ENCODE assay signal across 24 cellular contexts in genomic region chr9:135069556-135070197, GRCh38. TPM values are rescaled to one million over a fixed set of nuclear protein-coding genes. Genes with fewer than 3 reads are reported as not detected.
A peak's percentile ranks its signal among the peaks of the same experiment; 100 is the strongest.
DNase-seq lines count a peak whose midpoint lies in the region; ATAC-seq, FAIRE-seq and TF ChIP-seq lines count a peak whose summit lies in the region.
"Had no signal": no experiment of that assay in that cellular context is flagged by ENCODE, and none has a peak within 500 bp of the region (broad histone marks: within the 10 kb centered on the region; RNA-seq: fewer than 3 reads in every experiment).

No MANE protein-coding gene starts in this region.

- CTCF ChIA-PET in A549 (lab: Yijun Ruan, JAX), result interaction anchor here (1.2 to 2.7 kb wide), 4 partner anchors 8 to 380 kb away, joined by 3 to 16 read pairs (median 4); no protein-coding TSS in a partner anchor

- peak overlapping the region; percentile 74 for H2AK5ac ChIP-seq in neuronal stem cell (ENCODE audit: low read depth, low read length)

- H3K14ac ChIP-seq in neuronal stem cell (ENCODE audit: low read length), result peak overlapping the region; percentile 47

- H3K4me3 ChIP-seq in A549 (no peak overlapping the region), BE2C (ENCODE audit: low read depth, low read length) (peak overlapping the region; percentile 48), dorsolateral prefrontal cortex (peak overlapping the region in 8 of 59 donors; percentile 11 to 36 (median 24)), neuronal stem cell (ENCODE audit: low read length in 2 of 2) (no peak overlapping the region)
- H3K4me3 ChIP-seq: left lung, SJCRH30, testis had no signal

- H3K9ac ChIP-seq in neuronal stem cell (ENCODE audit: low read depth, low read length, poor library complexity), result peak overlapping the region; percentile 12

- no peak overlapping the region for H3K4me2 ChIP-seq in A549
- no peak overlapping the region for H3K4me2 ChIP-seq in neuronal stem cell (ENCODE audit: insufficient read depth, low read length, poor library complexity, severe bottlenecking)

- no peak overlapping the region for H3K4ac ChIP-seq in neuronal stem cell (ENCODE audit: low read length)

- peak overlapping the region; percentile 70 for H3K18ac ChIP-seq in neuronal stem cell (ENCODE audit: low read length)

- TF ChIP-seq EP300 in A549 (IDR thresholded peaks at IDR 0.05), result no peak

- intact Hi-C loops in dorsolateral prefrontal cortex (cut with DNase I), result loop anchor here in 1 of 2 donors (10.0 kb wide), 1 partner anchor 285 kb away; no protein-coding TSS in a partner anchor

- ATAC-seq in A549, result peak; percentile 31 to 35; a peak in 4 of 6 replicates
- ATAC-seq: activated CD4-positive, alpha-beta T cell treated with anti-CD3 and anti-CD28 coated beads for 36 hours; activated CD8-positive, alpha-beta T cell treated with anti-CD3 and anti-CD28 coated beads, Interleukin-2, amount 10 ng/mL, durations not matched to agents 7 days and 5 days; effector memory CD8-positive, alpha-beta T cell; left lung; Panc1; stimulated activated naive CD8-positive, alpha-beta T cell treated with anti-CD3 and anti-CD28 coated beads, Interleukin-15, Interleukin-2, amounts not matched to agents 100 U/mL and 50 U/mL, for 24 hours had no signal

- 40% methylated on average over 14 of the region's 15 CpGs for WGBS in A549 (ENCODE audit: missing lambda C conversion rate)
- WGBS in neuronal stem cell (ENCODE audit: extremely low coverage in 2 of 2, insufficient read length in 2 of 2, insufficient replicate concordance in 1 of 2), 2 donors, result no CpG with 5 or more reads among the region's 15 CpGs

- H3K4me1 ChIP-seq in A549 (no peaks in the 10 kb centered on the region), BE2C (peaks cover 10% of the 10 kb centered on the region; the same call in 1 of the 2 replicates), neuronal stem cell (ENCODE audit: control insufficient read depth in 2 of 2, insufficient read depth in 1 of 2, low read depth in 1 of 2, low read length in 2 of 2) (peaks cover 0 to 13% of the 10 kb centered on the region in 2 donors)
- H3K4me1 ChIP-seq: left lung, SJCRH30, testis had no signal

- no peaks in the 10 kb centered on the region for H3K36me3 ChIP-seq in BE2C
- H3K36me3 ChIP-seq in neuronal stem cell (replicated peaks in 1 of 2; ENCODE audit: control insufficient read depth in 2 of 2, insufficient read depth in 2 of 2, low read length in 2 of 2), result no peaks in the 10 kb centered on the region
- H3K36me3 ChIP-seq: brain microvascular endothelial cell, left lung, SJCRH30 had no signal

- FAIRE-seq in A549 (lab: Jason Lieb, UNC), result no peak
- no peak for FAIRE-seq in frontal cortex (lab: Jason Lieb, UNC)
- FAIRE-seq: small intestine had no signal

- DNase-seq in A549 (ENCODE audit: low read depth in 1 of 2, low spot score in 1 of 2) (no peak), BE2C (no peak), dorsolateral prefrontal cortex (peak in 6 of 10 donors; percentile 8 to 37 (median 19)), neuronal stem cell (ENCODE audit: low spot score) (no peak), ecto neural progenitor cell (ENCODE audit: low spot score) (no peak), frontal cortex (ENCODE audit: low spot score in 2 of 2) (no peak)
- DNase-seq in activated CD4-positive, alpha-beta T cell treated with anti-CD3 and anti-CD28 coated beads, Interleukin-2, amount 50 U/mL, for 1 hour, result no peak
- DNase-seq in activated naive CD4-positive, alpha-beta T cell treated with anti-CD3 and anti-CD28 coated beads, Interleukin-2, amount 50 U/mL, for 16 hours, result no peak
- DNase-seq: activated CD4-positive, alpha-beta T cell treated with anti-CD3 and anti-CD28 coated beads for 36 hours; activated CD8-positive, alpha-beta T cell treated with anti-CD3 and anti-CD28 coated beads, Interleukin-2, amount 10 ng/mL, durations not matched to agents 7 days and 5 days; brain microvascular endothelial cell; C1 segment of cervical spinal cord; effector memory CD8-positive, alpha-beta T cell; erythroblast; HFFc6; NCI-H2107; SJCRH30; small intestine; stimulated activated naive CD8-positive, alpha-beta T cell treated with anti-CD3 and anti-CD28 coated beads, Interleukin-15, Interleukin-2, amounts not matched to agents 100 U/mL and 50 U/mL, for 24 hours; SW 1271; testis had no signal

- POLR2A ChIA-PET in A549 (lab: Yijun Ruan, JAX), result no interaction called here

- H3K9me3 ChIP-seq in A549 (no peaks in the 10 kb centered on the region), BE2C (no peaks in the 10 kb centered on the region), neuronal stem cell (replicated peaks in 1 of 2; ENCODE audit: control insufficient read depth in 2 of 2, insufficient read depth in 1 of 2, low read depth in 1 of 2, low read length in 2 of 2) (peaks cover 0 to 7% of the 10 kb centered on the region in 2 donors)
- H3K9me3 ChIP-seq: left lung, SJCRH30, testis had no signal

- TF ChIP-seq CTCF in A549 (IDR thresholded peaks at IDR 0.05) (no peak), BE2C (IDR thresholded peaks at IDR 0.05; ENCODE audit: low read depth, low read length) (no peak), dorsolateral prefrontal cortex (IDR thresholded peaks at IDR 0.05 in 54 of 56, conservative IDR thresholded peaks at IDR 0.05 in 2 of 56; ENCODE audit: low read depth in 1 of 56, partially characterized antibody in 56 of 56) (no peak)

- H3K23ac ChIP-seq in neuronal stem cell (ENCODE audit: low read depth, low read length, poor library complexity), result no peak overlapping the region

- peak overlapping the region; percentile 46 for H2BK12ac ChIP-seq in neuronal stem cell (ENCODE audit: low read length)

- H4K91ac ChIP-seq in neuronal stem cell (ENCODE audit: low read depth, low read length, poor library complexity), result no peak overlapping the region

- H4K8ac ChIP-seq in neuronal stem cell (ENCODE audit: low read depth, low read length), result no peak overlapping the region

- no peak for TF ChIP-seq POLR2A in A549 (IDR thresholded peaks at IDR 0.05; ENCODE audit: low read length)

- H2BK5ac ChIP-seq in neuronal stem cell (ENCODE audit: low read length), result no peak overlapping the region

- no peak overlapping the region for H2AFZ ChIP-seq in neuronal stem cell (ENCODE audit: low read length)

- peak overlapping the region; percentile 95 for H2BK120ac ChIP-seq in neuronal stem cell (ENCODE audit: low read depth, low read length)

- H3K79me1 ChIP-seq in neuronal stem cell (ENCODE audit: low read depth, low read length), result peaks cover 3% of the 10 kb centered on the region

- no peak overlapping the region for H2BK15ac ChIP-seq in neuronal stem cell (ENCODE audit: low read length)

- H3K27me3 ChIP-seq in BE2C (no peaks in the 10 kb centered on the region), dorsolateral prefrontal cortex (peaks cover 0 to 32% (median 0%) of the 10 kb centered on the region in 45 donors), neuronal stem cell (ENCODE audit: control insufficient read depth in 3 of 3, insufficient read depth in 3 of 3, low read depth in 1 of 3, low read length in 3 of 3) (peaks cover 0 to 25% (median 0%) of the 10 kb centered on the region in 3 experiments)
- H3K27me3 ChIP-seq: brain microvascular endothelial cell, testis had no signal

- TF ChIP-seq RAD21 in A549 (conservative IDR thresholded peaks at IDR 0.05 in 1 of 2, IDR thresholded peaks at IDR 0.05 in 1 of 2), result no peak

- H3K27ac ChIP-seq in A549 (no peak overlapping the region), dorsolateral prefrontal cortex (peak overlapping the region in 1 of 59 donors; percentile 5), neuronal stem cell (replicated peaks; ENCODE audit: low read length) (no peak overlapping the region)
- H3K27ac ChIP-seq: brain microvascular endothelial cell, left lung, SJCRH30, testis had no signal

TF ChIP-seq in A549, 52 proteins besides CTCF, POLR2A, EP300 and RAD21 (continues in another document):
- no peak for TF ChIP-seq KDM1A (IDR thresholded peaks at IDR 0.05; ENCODE audit: low read depth)
- TF ChIP-seq MAX (IDR thresholded peaks at IDR 0.05), result no peak
- no peak for TF ChIP-seq HOXB5 (CRISPR knock-in tag; IDR thresholded peaks at IDR 0.05)
- no peak for TF ChIP-seq EHF (CRISPR knock-in tag; IDR thresholded peaks at IDR 0.05)
- no peak for TF ChIP-seq BHLHE40 (IDR thresholded peaks at IDR 0.05; ENCODE audit: low read depth, low read length)

RNA-seq across cellular contexts. Expression of gene OLFM1, which starts 17.8 kb away (rescaled TPM):
- 2.7 and 3.6 TPM in 2 replicates for polyA plus RNA-seq in A549 (2011; rRNA removed)
- 3.2 and 4.3 TPM in 2 replicates for polyA plus RNA-seq in A549 (2012; cell fraction: cytosol; rRNA removed)
- 3.4 and 3.8 TPM in 2 replicates for polyA plus RNA-seq in A549 (2012; cell fraction: nucleus; rRNA removed)
- polyA plus RNA-seq in A549 (2017; fragmentation: RNase III; extraction: RNeasy Plus Mini Kit Qiagen cat#74134 plus additional on column Dnase treatment), result 8.0 to 11.4 TPM (median 10.5 TPM) in 3 replicates
- polyA minus RNA-seq in A549 (2011; rRNA and poly(A)+ RNA removed), result 1.8 and 2.0 TPM in 2 replicates
- 298 TPM for polyA plus RNA-seq in BE2C (2012; ENCODE audit: insufficient read depth, insufficient read length, low read depth)
- total RNA-seq in dorsolateral prefrontal cortex, result 1,000 to 10,000 TPM in 2 of 120 experiments, 100 to 1,000 TPM in 118; 171 to 1,128 (median 638) TPM
- polyA plus RNA-seq in neuronal stem cell (2013, experiment 1 of 2), result 5.8 TPM
- polyA plus RNA-seq in neuronal stem cell (2013, experiment 2 of 2), result 5.8 TPM
- 69.7 TPM for total RNA-seq in frontal cortex
- total RNA-seq: activated CD4-positive, alpha-beta T cell treated with anti-CD3 and anti-CD28 coated beads for 36 hours; activated CD8-positive, alpha-beta T cell treated with anti-CD3 and anti-CD28 coated beads, Interleukin-2, amount 10 ng/mL, durations not matched to agents 7 days and 5 days; myocyte; SJCRH30 had no signal

Comparison
In these comparisons a context has a peak if more than half of its experiments do, and no peak if none do; other contexts are left out.
1. DNase-seq: peak in dorsolateral prefrontal cortex (6 of 10); none in A549 (0 of 2), BE2C (single experiment), neuronal stem cell (single experiment), activated CD4-positive, alpha-beta T cell treated with anti-CD3 and anti-CD28 coated beads, Interleukin-2, amount 50 U/mL, for 1 hour (single experiment), ecto neural progenitor cell (single experiment), activated naive CD4-positive, alpha-beta T cell treated with anti-CD3 and anti-CD28 coated beads, Interleukin-2, amount 50 U/mL, for 16 hours (single experiment) and frontal cortex (0 of 2).